ENCODE assay signal across 8 cellular contexts in genomic region chr3:66407281-66408218, GRCh38.
A peak's percentile ranks its signal among the peaks of the same experiment; 100 is the strongest.
DNase-seq lines count a peak whose midpoint lies in the region; ATAC-seq and TF ChIP-seq lines count a peak whose summit lies in the region.

No MANE protein-coding gene starts in this region.

- 63% methylated on average over 23 of the region's 23 CpGs for WGBS in prostate gland

- no peak for TF ChIP-seq POLR2A in prostate gland (IDR thresholded peaks at IDR 0.05)
- no peak for TF ChIP-seq POLR2A in vagina (IDR thresholded peaks at IDR 0.05)

- TF ChIP-seq CTCF in prostate gland (IDR thresholded peaks at IDR 0.05) (peak; percentile 86 to 88 (median 87)), vagina (IDR thresholded peaks at IDR 0.05) (peak; percentile 56 to 91 (median 85))

- peaks cover 0 to 6% of the 10 kb centered on the region in 2 donors for H3K36me3 ChIP-seq in prostate gland
- H3K36me3 ChIP-seq in vagina: peaks cover 0 to 38% of the 10 kb centered on the region in 2 donors

- H3K27ac ChIP-seq in prostate gland: peak overlapping the region in 1 of 2 donors; percentile 44
- peak overlapping the region; percentile 77 for H3K27ac ChIP-seq in vagina

- peak; percentile 0 for DNase-seq in NOMO-1 treated with DMSO at 0.1 percent for 48 hours (lab: John Stamatoyannopoulos, UW; ENCODE audit: unreplicated experiment)
- no peak for DNase-seq in NOMO-1 treated with dmso at 0.1 percent for 144 hours (lab: John Stamatoyannopoulos, UW; ENCODE audit: unreplicated experiment)
- peak; percentile 47 for DNase-seq in RPMI7951 (ENCODE audit: low read depth)
- peak; percentile 63 for DNase-seq in activated gamma-delta T cell treated with anti-CD3 and anti-CD28 coated beads, Interleukin-2, amount 50 U/mL, for 16 hours (ENCODE audit: low read depth)
- DNase-seq in Right ventricle myocardium inferior (ENCODE audit: missing footprints): peak; percentile 85
- peak; percentile 56 for DNase-seq in prostate gland (ENCODE audit: low spot score)
- no peak for DNase-seq in vagina (ENCODE audit: extremely low spot score in 2 of 2)

- peak; percentile 78 for ATAC-seq in HG02759 (IDR thresholded peaks at IDR 0.05; ENCODE audit: unreplicated experiment)
- peak; percentile 62 for ATAC-seq in Right ventricle myocardium inferior

- intact Hi-C loops in Right ventricle myocardium inferior (cut with DNase I) (loop anchor here (2.0 to 10.0 kb wide), 3 partner anchors 45 to 409 kb away; no protein-coding TSS in a partner anchor), prostate gland (cut with DNase I) (loop anchor here (2.0 kb wide), 1 partner anchor 409 kb away; no protein-coding TSS in a partner anchor), vagina (cut with DNase I) (loop anchor here (5.0 kb wide), 1 partner anchor 410 kb away; no protein-coding TSS in a partner anchor)

- no peaks in the 10 kb centered on the region for H3K27me3 ChIP-seq in prostate gland (replicated peaks; ENCODE audit: insufficient read depth)
- no peaks in the 10 kb centered on the region for H3K27me3 ChIP-seq in vagina

- H3K4me1 ChIP-seq in prostate gland (replicated peaks) (peaks cover 15% of the 10 kb centered on the region), vagina (peaks cover 57% of the 10 kb centered on the region)

- H3K9me3 ChIP-seq in prostate gland (no peaks in the 10 kb centered on the region), vagina (no peaks in the 10 kb centered on the region)

- H3K4me3 ChIP-seq in prostate gland (no peak overlapping the region), vagina (no peak overlapping the region)

Comparison
In these comparisons a context has a peak if more than half of its experiments do, and no peak if none do; other contexts are left out.
1. DNase-seq: peak in NOMO-1 treated with DMSO at 0.1 percent for 48 hours (single experiment), RPMI7951 (single experiment), activated gamma-delta T cell treated with anti-CD3 and anti-CD28 coated beads, Interleukin-2, amount 50 U/mL, for 16 hours (single experiment), Right ventricle myocardium inferior (single experiment) and prostate gland (single experiment); none in NOMO-1 treated with dmso at 0.1 percent for 144 hours (single experiment) and vagina (0 of 2).